ENCODE assay signal across 8 cellular contexts in the genomic region with DNA sequence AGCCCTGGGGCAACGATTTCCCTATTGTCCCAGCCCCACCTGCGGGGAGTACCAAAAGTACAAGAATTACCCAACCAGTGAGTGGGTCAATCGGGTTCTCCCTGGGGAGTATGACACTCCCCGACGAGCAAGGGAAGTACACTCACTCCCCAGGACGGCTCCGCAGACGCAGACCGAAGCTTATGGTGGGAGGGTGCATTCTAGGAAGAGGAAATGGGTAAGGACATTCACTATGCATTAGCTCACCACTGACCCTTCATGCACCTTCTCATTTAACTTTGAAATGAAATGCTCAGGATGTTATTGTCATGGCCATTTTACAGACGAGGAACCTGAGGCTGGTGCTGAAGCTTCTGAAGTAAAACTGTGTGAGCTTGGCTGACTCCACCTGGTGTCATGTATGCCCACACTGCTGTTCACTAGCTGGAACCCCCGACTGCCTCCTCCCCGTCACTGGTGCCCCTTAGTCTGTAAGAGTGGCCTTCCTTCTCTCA. TPM values are rescaled to one million over a fixed set of nuclear protein-coding genes. Genes with fewer than 3 reads are reported as not detected.
DNase-seq lines count a peak whose midpoint lies in the region; ATAC-seq and TF ChIP-seq lines count a peak whose summit lies in the region.
"Had no signal": no experiment of that assay in that cellular context is flagged by ENCODE, and none has a peak within 500 bp of the region (broad histone marks: within the 10 kb centered on the region; RNA-seq: fewer than 3 reads in every experiment).

No MANE protein-coding gene starts in this region.

- intact Hi-C loops in tibial artery (cut with DNase I; ENCODE audit: low total_unique reads), result no loop called here

- H3K4me2 ChIP-seq in OCI-LY3 (ENCODE audit: low read length), result peak overlapping the region; percentile 56

- TF ChIP-seq CTCF in OCI-LY3 (IDR thresholded peaks at IDR 0.05; ENCODE audit: low read depth, low read length) (no peak), foreskin keratinocyte (conservative IDR thresholded peaks at IDR 0.05) (peak; percentile 47), tibial artery (IDR thresholded peaks at IDR 0.05) (no peak)

- peak overlapping the region; percentile 53 for H3K4me3 ChIP-seq in OCI-LY3 (ENCODE audit: low read length)
- no peak overlapping the region for H3K4me3 ChIP-seq in tibial artery

- DNase-seq in foreskin keratinocyte (peak; percentile 98 to 99), tibial artery (peak; percentile 58 to 73), NCI-H82 (lab: John Stamatoyannopoulos, UW) (no peak), DMS114 treated with DMSO at 0.1 percent for 48 hours (lab: John Stamatoyannopoulos, UW; ENCODE audit: unreplicated experiment) (no peak)

- no peaks in the 10 kb centered on the region for H3K9me3 ChIP-seq in OCI-LY3 (ENCODE audit: insufficient read depth, low read length)
- no peaks in the 10 kb centered on the region for H3K9me3 ChIP-seq in tibial artery

- no peaks in the 10 kb centered on the region for H3K79me2 ChIP-seq in OCI-LY3 (ENCODE audit: low read length)

- H4K20me1 ChIP-seq in OCI-LY3 (ENCODE audit: insufficient read depth, low read length), result no peaks in the 10 kb centered on the region

- H3K4me1 ChIP-seq in OCI-LY3 (ENCODE audit: low read length) (peaks cover 36% of the 10 kb centered on the region), foreskin keratinocyte (peaks cover 12% of the 10 kb centered on the region), tibial artery (no peaks in the 10 kb centered on the region)

- H3K9ac ChIP-seq in OCI-LY3 (ENCODE audit: low read length), result peak overlapping the region; percentile 8; the same call in 1 of the 2 replicates

- peaks cover 8% of the 10 kb centered on the region; the same call in 1 of the 2 replicates for H3K27me3 ChIP-seq in OCI-LY3 (ENCODE audit: low read depth, low read length)
- H3K27me3 ChIP-seq in foreskin keratinocyte, result no peaks in the 10 kb centered on the region
- no peaks in the 10 kb centered on the region for H3K27me3 ChIP-seq in tibial artery

- peak overlapping the region; percentile 66 for H2AFZ ChIP-seq in OCI-LY3 (ENCODE audit: low read depth, low read length)

- H3K36me3 ChIP-seq in OCI-LY3 (replicated peaks; ENCODE audit: low read depth, low read length), result no peaks in the 10 kb centered on the region
- no peaks in the 10 kb centered on the region for H3K36me3 ChIP-seq in tibial artery

- peak; percentile 51 for ATAC-seq in GM21737 (IDR thresholded peaks at IDR 0.05; ENCODE audit: unreplicated experiment)
- ATAC-seq in foreskin keratinocyte, result peak; percentile 93
- no peak for ATAC-seq in HG03520 (IDR thresholded peaks at IDR 0.05; ENCODE audit: unreplicated experiment)
- ATAC-seq: Panc1 had no signal

- no peak overlapping the region for H3K27ac ChIP-seq in OCI-LY3 (ENCODE audit: low read length)
- peak overlapping the region; percentile 89 for H3K27ac ChIP-seq in foreskin keratinocyte
- H3K27ac ChIP-seq in tibial artery, result no peak overlapping the region

RNA-seq across cellular contexts. Expression of a gene that starts 45.8 kb away (rescaled TPM):
- 334 and 336 TPM in 2 replicates for total RNA-seq in foreskin keratinocyte
- polyA plus RNA-seq in foreskin keratinocyte, result 243 and 254 TPM in 2 replicates

RNA-seq across cellular contexts. Expression of a gene that starts 56.4 kb away (rescaled TPM):
- 59.6 and 63.2 TPM in 2 replicates for total RNA-seq in foreskin keratinocyte
- polyA plus RNA-seq in foreskin keratinocyte, result 24.5 and 33.4 TPM in 2 replicates

Comparison
In these comparisons a context has a peak if more than half of its experiments do, and no peak if none do; other contexts are left out.
1. DNase-seq: peak in foreskin keratinocyte (2 of 2) and tibial artery (2 of 2); none in NCI-H82 (single experiment) and DMS114 treated with DMSO at 0.1 percent for 48 hours (single experiment).